In genomic region chr22:23119492-23120414, GRCh38 we compare ENCODE assay signal across 11 cellular contexts. TPM values are rescaled to one million over a fixed set of nuclear protein-coding genes. Genes with fewer than 3 reads are reported as not detected.
A peak's percentile ranks its signal among the peaks of the same experiment; 100 is the strongest.
DNase-seq lines count a peak whose midpoint lies in the region; ATAC-seq and TF ChIP-seq lines count a peak whose summit lies in the region.
"Had no signal": no experiment of that assay in that cellular context is flagged by ENCODE, and none has a peak within 500 bp of the region (broad histone marks: within the 10 kb centered on the region; RNA-seq: fewer than 3 reads in every experiment).

No MANE protein-coding gene starts in this region.

- peaks cover 27% of the 10 kb centered on the region for H3K4me1 ChIP-seq in Karpas-422 (ENCODE audit: low read length)

- H3K79me2 ChIP-seq in Karpas-422 (ENCODE audit: low read length): no peaks in the 10 kb centered on the region

- no peak overlapping the region for H3K4me3 Mint-ChIP-seq in endothelial cell (ENCODE audit: unreplicated experiment)
- H3K4me3 Mint-ChIP-seq in HFFc6: no peak overlapping the region

- DNase-seq in Karpas-422 (peak; percentile 56), activated T-cell treated with anti-CD3 and anti-CD28 coated beads for 1 hour (ENCODE audit: low read depth) (peak; percentile 20), endothelial cell (ENCODE audit: low spot score) (no peak), NCI-H510A treated with DMSO at 0.1 percent for 48 hours (lab: John Stamatoyannopoulos, UW) (no peak), HFFc6 (no peak)
- DNase-seq in stimulated activated CD8-positive, alpha-beta memory T cell treated with anti-CD3 and anti-CD28 coated beads, Interleukin-4, amount 100 ng/mL, for 48 hours: peak; percentile 57
- DNase-seq: GM23248 had no signal

- H3K27ac ChIP-seq in Karpas-422 (ENCODE audit: low read length): 0 out of 2 replicates have a peak overlapping the region, but pooled peaks have one; percentile 42
- H3K27ac ChIP-seq: GM23248 had no signal

- no peak for TF ChIP-seq CTCF in endothelial cell (IDR thresholded peaks at IDR 0.05; ENCODE audit: unreplicated experiment)
- no peak for TF ChIP-seq CTCF in HFFc6 (IDR thresholded peaks at IDR 0.05)

- H3K4me1 Mint-ChIP-seq in endothelial cell (ENCODE audit: unreplicated experiment) (peaks cover 10% of the 10 kb centered on the region), HFFc6 (ENCODE audit: low read depth) (no peaks in the 10 kb centered on the region; the same call in 1 of the 2 replicates)

- H3K4me3 ChIP-seq in Karpas-422 (ENCODE audit: low read length): no peak overlapping the region
- H3K4me3 ChIP-seq: GM23248, lung had no signal

- H3K9me3 ChIP-seq in Karpas-422 (ENCODE audit: low read length): no peaks in the 10 kb centered on the region

- H3K36me3 Mint-ChIP-seq in endothelial cell (ENCODE audit: low read depth, unreplicated experiment) (no peaks in the 10 kb centered on the region), HFFc6 (ENCODE audit: low read depth) (peaks cover 5% of the 10 kb centered on the region; the same call in 1 of the 2 replicates)

- no peak overlapping the region for H2AFZ ChIP-seq in Karpas-422 (ENCODE audit: low read length)
- H2AFZ ChIP-seq: GM23248 had no signal

- no peak overlapping the region for H3K9ac ChIP-seq in Karpas-422 (ENCODE audit: low read length)
- H3K9ac ChIP-seq: GM23248 had no signal

- H3K27ac Mint-ChIP-seq in endothelial cell (ENCODE audit: unreplicated experiment) (peak overlapping the region; percentile 70), HFFc6 (no peak overlapping the region)

- ATAC-seq in GM21515 (IDR thresholded peaks at IDR 0.05; ENCODE audit: unreplicated experiment): no peak
- ATAC-seq in HG03565 (IDR thresholded peaks at IDR 0.05; ENCODE audit: unreplicated experiment): no peak

- H3K9me3 Mint-ChIP-seq in endothelial cell (ENCODE audit: unreplicated experiment) (no peaks in the 10 kb centered on the region), HFFc6 (no peaks in the 10 kb centered on the region)

- no peaks in the 10 kb centered on the region for H3K9me2 ChIP-seq in Karpas-422 (replicated peaks; ENCODE audit: insufficient read depth, low read length)

- H3K36me3 ChIP-seq in Karpas-422 (ENCODE audit: insufficient read depth, low read length): no peaks in the 10 kb centered on the region

- no peaks in the 10 kb centered on the region for H3K27me3 ChIP-seq in Karpas-422 (ENCODE audit: low read length)

- H3K4me2 ChIP-seq in Karpas-422 (ENCODE audit: low read depth, low read length, poor library complexity, severe bottlenecking): no peak overlapping the region

- H4K20me1 ChIP-seq in Karpas-422 (ENCODE audit: insufficient read depth, low read depth, low read length): no peaks in the 10 kb centered on the region

- H3K27me3 Mint-ChIP-seq in endothelial cell (ENCODE audit: unreplicated experiment): peaks cover 8% of the 10 kb centered on the region
- peaks cover 7% of the 10 kb centered on the region for H3K27me3 Mint-ChIP-seq in HFFc6 (ENCODE audit: insufficient read depth)

RNA-seq across cellular contexts. Expression of gene RSPH14, which starts 22.0 kb away (rescaled TPM):
- total RNA-seq in Karpas-422 (2014; rRNA removed; shearing (Covaris generic); ENCODE audit: low replicate concordance): 2.6 and 3.1 TPM in 2 replicates
- total RNA-seq in endothelial cell (ENCODE audit: unreplicated experiment): 1.1 TPM
- total RNA-seq in HFFc6 (2021; fragmentation: NEBNext Ultra II Directional; extraction: Animal tissue kit (Norgen Biotek cat#: 25700)): not detected
- total RNA-seq: GM23248, LHCN-M2 had no signal

RNA-seq across cellular contexts. Expression of gene RAB36, which starts 25.5 kb away (rescaled TPM):
- total RNA-seq in Karpas-422 (2014; rRNA removed; shearing (Covaris generic); ENCODE audit: low replicate concordance): 4.0 and 10.6 TPM in 2 replicates
- 2.2 TPM for total RNA-seq in endothelial cell (ENCODE audit: unreplicated experiment)
- 1 to 10 TPM; 5.4 to 7.1 (median 6.3) TPM for total RNA-seq in HFFc6 (2021; fragmentation: NEBNext Ultra II Directional; extraction: Animal tissue kit (Norgen Biotek cat#: 25700))

RNA-seq across cellular contexts. Expression of gene GNAZ, which starts 49.4 kb away (rescaled TPM):
- total RNA-seq in Karpas-422 (2014; rRNA removed; shearing (Covaris generic); ENCODE audit: low replicate concordance): 33.0 and 33.8 TPM in 2 replicates
- total RNA-seq in endothelial cell (ENCODE audit: unreplicated experiment): 0.21 TPM
- 10 to 100 TPM; 19.0 to 22.5 (median 20.1) TPM for total RNA-seq in HFFc6 (2021; fragmentation: NEBNext Ultra II Directional; extraction: Animal tissue kit (Norgen Biotek cat#: 25700))

Comparison
In these comparisons a context has a peak if more than half of its experiments do, and no peak if none do; other contexts are left out.
1. DNase-seq: peak in Karpas-422 (single experiment), activated T-cell treated with anti-CD3 and anti-CD28 coated beads for 1 hour (single experiment) and stimulated activated CD8-positive, alpha-beta memory T cell treated with anti-CD3 and anti-CD28 coated beads, Interleukin-4, amount 100 ng/mL, for 48 hours (single experiment); none in endothelial cell (single experiment), NCI-H510A treated with DMSO at 0.1 percent for 48 hours (single experiment) and HFFc6 (single experiment).
2. RNA of gene GNAZ, which starts 49.4 kb away (total RNA-seq): 33.0 to 33.8 TPM in Karpas-422 and 19.0 to 22.5 TPM in HFFc6; 0.21 TPM in endothelial cell (single experiment); every median in the first group is over 10 times any median in the second.